ENCODE assay signal across 17 cellular contexts in the genomic region with DNA sequence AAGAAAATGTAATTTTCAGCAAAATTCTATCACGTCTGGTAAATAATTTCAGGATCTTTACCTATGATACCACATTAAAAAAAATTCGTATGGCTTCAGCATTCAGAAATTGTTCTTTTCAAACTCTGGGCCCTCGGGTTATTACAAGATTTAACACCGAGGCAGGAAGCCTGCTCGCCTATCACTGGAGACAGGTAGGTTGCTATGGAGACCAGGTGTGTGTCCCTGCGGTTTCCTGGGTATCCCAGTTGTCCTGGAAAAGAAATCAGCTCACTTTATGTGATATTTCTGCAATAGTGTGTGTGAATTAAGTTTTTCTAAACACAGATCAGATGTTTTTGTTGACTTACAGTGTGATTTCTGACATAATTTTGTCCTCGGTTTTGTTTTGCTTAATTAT.
"Had no signal": no experiment of that assay in that cellular context is flagged by ENCODE, and none has a peak within 500 bp of the region (broad histone marks: within the 10 kb centered on the region; RNA-seq: fewer than 3 reads in every experiment).

No MANE protein-coding gene starts in this region.

- DNase-seq: activated CD4-positive, alpha-beta T cell treated with anti-CD3 and anti-CD28 coated beads, Interleukin-2, amount 50 U/mL, for 4 hours; activated naive CD4-positive, alpha-beta T cell treated with Interleukin-2 at 50 U/mL for 16 hours; activated T-cell treated with anti-CD3 and anti-CD28 coated beads for 4 hours; colonic mucosa; endodermal cell; foreskin melanocyte; hypothalamus; islet precursor cell; lower lobe of right lung; psoas muscle; right cardiac atrium; stimulated activated CD4-positive, alpha-beta T cell treated with anti-CD3 and anti-CD28 coated beads, Interleukin-2, amount 100 ng/mL, for 24 hours; stimulated activated naive CD4-positive, alpha-beta T cell treated with Interleukin-2 at 50 U/mL for 16 hours; thyroid gland had no signal

- H3K27me3 Mint-ChIP-seq: central memory CD8-positive, alpha-beta T cell had no signal

- H3K9me3 Mint-ChIP-seq: central memory CD8-positive, alpha-beta T cell; neural crest cell had no signal

- H3K27ac ChIP-seq: colonic mucosa, epithelial cell of prostate, lower lobe of right lung, psoas muscle, thyroid gland had no signal

- H3K36me3 ChIP-seq: colonic mucosa, lower lobe of right lung, thyroid gland had no signal

- H3K4me3 ChIP-seq: colonic mucosa, lower lobe of right lung, psoas muscle, thyroid gland had no signal

- H3K27me3 ChIP-seq: colonic mucosa, thyroid gland had no signal

- ATAC-seq: lower lobe of right lung had no signal

- H3K4me1 ChIP-seq: colonic mucosa, psoas muscle had no signal

- H3K4me1 Mint-ChIP-seq: neural crest cell had no signal

- H3K4me3 Mint-ChIP-seq: central memory CD8-positive, alpha-beta T cell; endodermal cell; neural crest cell had no signal

- H3K9me3 ChIP-seq: colonic mucosa, lower lobe of right lung, psoas muscle, thyroid gland had no signal
